Comparison of ENCODE assay signal across 14 cellular contexts in the genomic region with DNA sequence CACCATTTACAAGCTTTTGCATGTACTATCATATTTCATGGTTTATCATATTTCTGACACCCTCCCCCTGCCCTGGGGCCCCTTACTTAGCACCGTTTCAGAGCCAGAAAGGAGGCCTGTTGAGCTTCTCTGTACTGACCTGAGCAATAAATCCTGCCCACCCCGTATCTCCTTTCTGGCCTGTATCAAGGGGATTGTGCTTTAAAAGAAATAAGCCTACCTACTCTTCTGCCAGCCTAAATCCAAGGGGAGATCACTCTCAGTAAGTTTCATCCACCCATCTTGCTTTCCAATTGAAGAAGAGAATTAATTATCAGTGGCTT.
"Had no signal": no experiment of that assay in that cellular context is flagged by ENCODE, and none has a peak within 500 bp of the region (broad histone marks: within the 10 kb centered on the region; RNA-seq: fewer than 3 reads in every experiment).

No MANE protein-coding gene starts in this region.

- H3K27ac ChIP-seq: cardiac muscle cell, lower lobe of right lung, pancreas, stomach, upper lobe of left lung had no signal

- H3K36me3 ChIP-seq: cardiac muscle cell, lower lobe of right lung, pancreas, stomach, upper lobe of left lung had no signal

- H3K4me1 ChIP-seq: lower lobe of right lung, pancreas, stomach, upper lobe of left lung had no signal

- H3K4me3 ChIP-seq: cardiac muscle cell, lower lobe of right lung, pancreas, stomach, upper lobe of left lung had no signal

- DNase-seq: activated naive CD4-positive, alpha-beta T cell; activated T-cell treated with anti-CD3 and anti-CD28 coated beads for 4 hours; amniotic stem cell; foreskin melanocyte; lower lobe of right lung; small intestine; stomach; upper lobe of left lung had no signal

- H3K9me3 ChIP-seq: lower lobe of right lung, pancreas, stomach, upper lobe of left lung had no signal

- H3K27me3 ChIP-seq: cardiac muscle cell, pancreas, stomach, upper lobe of left lung had no signal

- ATAC-seq: activated CD4-positive, alpha-beta T cell treated with anti-CD3 and anti-CD28 coated beads for 36 hours; effector memory CD8-positive, alpha-beta T cell; lower lobe of right lung; stimulated activated effector memory CD8-positive, alpha-beta T cell treated with anti-CD3 and anti-CD28 coated beads, Interleukin-12 subunit alpha, Interleukin-12 subunit beta, amount 100 ng/mL, for 72 hours; T-cell had no signal
